In genomic region chrX:47129157-47129878, GRCh38 we compare ENCODE assay signal across 8 cellular contexts. TPM values are rescaled to one million over a fixed set of nuclear protein-coding genes. Genes with fewer than 3 reads are reported as not detected.
DNase-seq lines count a peak whose midpoint lies in the region; ATAC-seq and TF ChIP-seq lines count a peak whose summit lies in the region.

No MANE protein-coding gene starts in this region.

- peak; percentile 93 for DNase-seq in EL
- peak; percentile 95 for DNase-seq in H4 (ENCODE audit: low spot score)
- peak; percentile 91 for DNase-seq in LNCaP clone FGC (ENCODE audit: low read depth)
- DNase-seq in RPMI8226: peak; percentile 93
- DNase-seq in activated T-helper 9 cell treated with anti-CD3 and anti-CD28 coated beads, Interleukin-2, amount 50 U/mL, for 16 hours (ENCODE audit: low read depth): peak; percentile 75
- DNase-seq in fibroblast of the aortic adventitia (ENCODE audit: low read depth): peak; percentile 97
- DNase-seq in stimulated activated naive CD8-positive, alpha-beta T cell treated with anti-CD3 and anti-CD28 coated beads, Interleukin-15, Interleukin-2, amounts not matched to agents 100 U/mL and 50 U/mL, for 24 hours: peak; percentile 85

- ATAC-seq in stimulated activated naive CD8-positive, alpha-beta T cell treated with anti-CD3 and anti-CD28 coated beads, Interleukin-15, Interleukin-2, amounts not matched to agents 100 U/mL and 50 U/mL, for 24 hours: peak; percentile 99

- TF ChIP-seq CTCF in LNCaP clone FGC (IDR thresholded peaks at IDR 0.05; ENCODE audit: control insufficient read depth, extremely low read depth, insufficient read depth) (no peak), fibroblast of the aortic adventitia (IDR thresholded peaks at IDR 0.05; ENCODE audit: insufficient read depth, low read length) (no peak), nephron (IDR thresholded peaks at IDR 0.05; ENCODE audit: unreplicated experiment in 3 of 3) (no peak)

- H3K4me3 ChIP-seq in LNCaP clone FGC (ENCODE audit: low read depth, low read length) (peak overlapping the region; percentile 66), fibroblast of the aortic adventitia (ENCODE audit: low read depth, low read length) (peak overlapping the region; percentile 65)

- peak overlapping the region; percentile 94 to 99 (median 98) for H3K27ac Mint-ChIP-seq in nephron

- no peaks in the 10 kb centered on the region for H3K27me3 Mint-ChIP-seq in nephron (ENCODE audit: low read depth)

- peaks cover 5% of the 10 kb centered on the region for H3K9me3 Mint-ChIP-seq in nephron

- H3K36me3 Mint-ChIP-seq in nephron (ENCODE audit: low read depth): no peaks in the 10 kb centered on the region

- peak overlapping the region; percentile 94 to 99 (median 96) for H3K4me3 Mint-ChIP-seq in nephron

- H3K4me1 Mint-ChIP-seq in nephron: no peaks in the 10 kb centered on the region

RNA-seq across cellular contexts. Expression of gene NDUFB11, which starts 15.2 kb away (rescaled TPM):
- total RNA-seq in H4 (2014; rRNA removed; shearing (Covaris generic)): 129 and 138 TPM in 2 replicates
- 45.5 and 94.4 TPM in 2 replicates for total RNA-seq in fibroblast of the aortic adventitia (ENCODE audit: low replicate concordance)

RNA-seq across cellular contexts. Expression of gene RBM10, which starts 15.7 kb away (rescaled TPM):
- 37.9 and 42.3 TPM in 2 replicates for total RNA-seq in H4 (2014; rRNA removed; shearing (Covaris generic))
- total RNA-seq in fibroblast of the aortic adventitia (ENCODE audit: low replicate concordance): 22.7 and 37.9 TPM in 2 replicates

RNA-seq across cellular contexts. Expression of gene RGN, which starts 51.1 kb away (rescaled TPM):
- total RNA-seq in H4 (2014; rRNA removed; shearing (Covaris generic)): not detected in 2 replicates
- total RNA-seq in fibroblast of the aortic adventitia (ENCODE audit: low replicate concordance): 2.4 and 7.0 TPM in 2 replicates

Comparison
In these comparisons a context has a peak if more than half of its experiments do, and no peak if none do; other contexts are left out.
1. Peak in every context shown above with its lines: DNase-seq, ATAC-seq and H3K4me3 ChIP-seq.